In the genomic region with DNA sequence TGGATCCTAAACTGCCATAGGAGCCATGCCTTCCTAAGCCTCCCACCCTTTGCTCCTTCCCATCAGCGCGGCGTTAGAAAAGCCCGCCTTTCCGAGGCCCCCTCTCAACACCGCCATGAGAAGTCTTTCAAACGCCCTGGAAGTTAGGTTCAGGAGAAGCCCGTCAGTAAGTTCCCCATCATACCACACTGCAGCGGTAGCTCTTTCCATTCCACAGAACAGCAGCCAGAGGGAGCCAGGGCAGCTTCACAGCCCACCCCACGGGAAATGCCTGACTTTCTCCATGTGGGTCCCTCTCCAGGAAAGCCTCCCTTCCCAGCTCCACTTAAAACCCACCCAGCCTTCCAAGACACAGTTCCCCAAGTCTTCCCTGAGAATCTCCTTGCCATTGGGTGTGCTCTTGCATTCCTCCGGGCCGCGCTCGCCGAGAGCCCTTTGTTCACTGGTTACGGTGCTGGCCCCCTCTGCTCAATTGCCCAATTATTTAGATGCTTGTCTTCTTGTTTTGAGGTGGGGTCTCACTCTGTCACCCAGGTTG, we compare ENCODE assay signal across 9 cellular contexts. TPM values are rescaled to one million over a fixed set of nuclear protein-coding genes. Genes with fewer than 3 reads are reported as not detected.
DNase-seq lines count a peak whose midpoint lies in the region; ATAC-seq, FAIRE-seq and TF ChIP-seq lines count a peak whose summit lies in the region.
"Had no signal": no experiment of that assay in that cellular context is flagged by ENCODE, and none has a peak within 500 bp of the region (broad histone marks: within the 10 kb centered on the region; RNA-seq: fewer than 3 reads in every experiment).

No MANE protein-coding gene starts in this region.

- no peak for DNase-seq in GM06990 (ENCODE audit: extremely low read depth, insufficient read length)
- peak; percentile 30 for DNase-seq in fibroblast of pulmonary artery (ENCODE audit: low read depth)
- no peak for DNase-seq in NCI-H510A (lab: John Stamatoyannopoulos, UW)
- DNase-seq in activated CD4-positive, CD25-positive, alpha-beta regulatory T cell treated with anti-CD3 and anti-CD28 coated beads, Interleukin-2, amount 50 U/mL, for 72 hours, result no peak
- no peak for DNase-seq in T-helper 9 cell
- DNase-seq in frontal cortex (ENCODE audit: low spot score in 2 of 2), result no peak

- H3K4me1 ChIP-seq in rectal smooth muscle tissue (ENCODE audit: control insufficient read depth, insufficient read depth, low read length), result peaks cover 11% of the 10 kb centered on the region

- no peak overlapping the region for H3K9ac ChIP-seq in rectal smooth muscle tissue (ENCODE audit: low read length)

- no peaks in the 10 kb centered on the region for H3K27me3 ChIP-seq in GM06990 (replicated peaks; ENCODE audit: control insufficient read depth, insufficient read depth, low read length)
- no peaks in the 10 kb centered on the region for H3K27me3 ChIP-seq in rectal smooth muscle tissue (ENCODE audit: control insufficient read depth, insufficient read depth, low read length)

- H3K27ac ChIP-seq in rectal smooth muscle tissue (ENCODE audit: low read depth, low read length), result peak overlapping the region; percentile 79

- peak; percentile 32 for TF ChIP-seq CTCF in GM06990 (IDR thresholded peaks at IDR 0.05; ENCODE audit: insufficient read depth, low read length, poor library complexity, severe bottlenecking)
- peak; percentile 53 for TF ChIP-seq CTCF in fibroblast of pulmonary artery (IDR thresholded peaks at IDR 0.05; ENCODE audit: low read length, missing control alignments)

- H3K4me3 ChIP-seq in GM06990 (replicated peaks; ENCODE audit: low read depth, low read length) (no peak overlapping the region), fibroblast of pulmonary artery (replicated peaks; ENCODE audit: low read depth, low read length) (no peak overlapping the region), rectal smooth muscle tissue (ENCODE audit: low read length) (peak overlapping the region; percentile 49)

- FAIRE-seq in frontal cortex (lab: Jason Lieb, UNC), result no peak

- ATAC-seq in SK-N-SH treated with all-trans-retinoic acid at 6 μM for 48 hours, result peak; percentile 75

- H3K36me3 ChIP-seq in GM06990 (ENCODE audit: control insufficient read depth, insufficient read depth, low read length) (no peaks in the 10 kb centered on the region; the same call in 1 of the 2 replicates), rectal smooth muscle tissue (ENCODE audit: control insufficient read depth, insufficient read depth, low read length) (no peaks in the 10 kb centered on the region)

TF ChIP-seq in SK-N-SH treated with all-trans-retinoic acid at 6 μM for 48 hours, 23 proteins besides CTCF, POLR2A, EP300 and RAD21:
- TF ChIP-seq CSDC2 (CRISPR knock-in tag; IDR thresholded peaks at IDR 0.05) (no peak), ZFP30 (CRISPR knock-in tag; IDR thresholded peaks at IDR 0.05) (no peak), OSR1 (CRISPR knock-in tag; IDR thresholded peaks at IDR 0.05) (no peak), ISL1 (CRISPR knock-in tag; IDR thresholded peaks at IDR 0.05) (no peak)

RNA-seq across cellular contexts. Expression of a gene that starts 28.7 kb away (rescaled TPM):
- total RNA-seq in frontal cortex, result 55.8 TPM

RNA-seq across cellular contexts. Expression of a gene that starts 44.9 kb away (rescaled TPM):
- total RNA-seq in frontal cortex, result 19.6 TPM

RNA-seq across cellular contexts. Expression of a gene that starts 56.0 kb away (rescaled TPM):
- 0.41 TPM for total RNA-seq in frontal cortex
- total RNA-seq: NCI-H460 had no signal
